10 cellular contexts compared by ENCODE assay signal in genomic region chr20:46894579-46894958, GRCh38. TPM values are rescaled to one million over a fixed set of nuclear protein-coding genes. Genes with fewer than 3 reads are reported as not detected.
DNase-seq lines count a peak whose midpoint lies in the region; ATAC-seq and TF ChIP-seq lines count a peak whose summit lies in the region.
"Had no signal": no experiment of that assay in that cellular context is flagged by ENCODE, and none has a peak within 500 bp of the region (broad histone marks: within the 10 kb centered on the region; RNA-seq: fewer than 3 reads in every experiment).

A gene with protein sequence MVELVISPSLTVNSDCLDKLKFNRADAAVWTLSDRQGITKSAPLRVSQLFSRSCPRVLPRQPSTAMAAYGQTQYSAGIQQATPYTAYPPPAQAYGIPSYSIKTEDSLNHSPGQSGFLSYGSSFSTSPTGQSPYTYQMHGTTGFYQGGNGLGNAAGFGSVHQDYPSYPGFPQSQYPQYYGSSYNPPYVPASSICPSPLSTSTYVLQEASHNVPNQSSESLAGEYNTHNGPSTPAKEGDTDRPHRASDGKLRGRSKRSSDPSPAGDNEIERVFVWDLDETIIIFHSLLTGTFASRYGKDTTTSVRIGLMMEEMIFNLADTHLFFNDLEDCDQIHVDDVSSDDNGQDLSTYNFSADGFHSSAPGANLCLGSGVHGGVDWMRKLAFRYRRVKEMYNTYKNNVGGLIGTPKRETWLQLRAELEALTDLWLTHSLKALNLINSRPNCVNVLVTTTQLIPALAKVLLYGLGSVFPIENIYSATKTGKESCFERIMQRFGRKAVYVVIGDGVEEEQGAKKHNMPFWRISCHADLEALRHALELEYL (plus strand): TSS chr20:46894843. CDS start chr20:46990011, 95,168 bp downstream.

- peaks cover 42% of the 10 kb centered on the region for H3K27me3 ChIP-seq in H7 (ENCODE audit: control insufficient read depth, insufficient read depth, low read length)
- no peaks in the 10 kb centered on the region for H3K27me3 ChIP-seq in WERI-Rb-1 (ENCODE audit: insufficient read depth, low read depth, severe bottlenecking)

- no peak for ATAC-seq in HG03342 (IDR thresholded peaks at IDR 0.05; ENCODE audit: unreplicated experiment)
- no peak for ATAC-seq in activated CD8-positive, alpha-beta memory T cell treated with anti-CD3 and anti-CD28 coated beads, Interleukin-2, amount 10 ng/mL, durations not matched to agents 7 days and 5 days

- no peak for TF ChIP-seq CTCF in WERI-Rb-1 (IDR thresholded peaks at IDR 0.05; ENCODE audit: low read depth, low read length)
- no peak for TF ChIP-seq CTCF in osteocyte (IDR thresholded peaks at IDR 0.05)

- peaks cover 2% of the 10 kb centered on the region for H3K36me3 Mint-ChIP-seq in activated CD8-positive, alpha-beta memory T cell treated with anti-CD3 and anti-CD28 coated beads, Interleukin-2, amount 10 ng/mL, durations not matched to agents 7 days and 5 days
- no peaks in the 10 kb centered on the region for H3K36me3 Mint-ChIP-seq in osteocyte (ENCODE audit: unreplicated experiment)

- H3K27ac ChIP-seq in WERI-Rb-1 (peak within 1 kb of the TSS; percentile 97), skin epidermis (peak within 1 kb of the TSS in 11 of 21 experiments; percentile 11 to 64 (median 47))

- H3K27ac Mint-ChIP-seq in activated CD8-positive, alpha-beta memory T cell treated with anti-CD3 and anti-CD28 coated beads, Interleukin-2, amount 10 ng/mL, durations not matched to agents 7 days and 5 days = no peak within 1 kb of the TSS
- no peak within 1 kb of the TSS for H3K27ac Mint-ChIP-seq in osteocyte (ENCODE audit: unreplicated experiment)

- DNase-seq in H7 (peak; percentile 74), WERI-Rb-1 (peak; percentile 65), Ammon's horn (ENCODE audit: low spot score) (no peak), osteocyte (ENCODE audit: extremely low spot score, unreplicated experiment) (no peak)
- no peak for DNase-seq in activated CD8-positive, alpha-beta memory T cell treated with anti-CD3 and anti-CD28 coated beads, Interleukin-2, amount 10 ng/mL, durations not matched to agents 7 days and 5 days
- DNase-seq: OCI-M1 had no signal

- peaks cover 76% of the 10 kb centered on the region for H3K27me3 Mint-ChIP-seq in activated CD8-positive, alpha-beta memory T cell treated with anti-CD3 and anti-CD28 coated beads, Interleukin-2, amount 10 ng/mL, durations not matched to agents 7 days and 5 days
- peaks cover 77% of the 10 kb centered on the region for H3K27me3 Mint-ChIP-seq in osteocyte (ENCODE audit: unreplicated experiment)

- H3K4me3 Mint-ChIP-seq in activated CD8-positive, alpha-beta memory T cell treated with anti-CD3 and anti-CD28 coated beads, Interleukin-2, amount 10 ng/mL, durations not matched to agents 7 days and 5 days = no peak within 1 kb of the TSS
- H3K4me3 Mint-ChIP-seq in osteocyte (ENCODE audit: unreplicated experiment) = no peak within 1 kb of the TSS

- no peaks in the 10 kb centered on the region for H3K9me3 Mint-ChIP-seq in activated CD8-positive, alpha-beta memory T cell treated with anti-CD3 and anti-CD28 coated beads, Interleukin-2, amount 10 ng/mL, durations not matched to agents 7 days and 5 days (ENCODE audit: low read depth)
- H3K9me3 Mint-ChIP-seq in osteocyte (ENCODE audit: unreplicated experiment) = peaks cover 5% of the 10 kb centered on the region

- H3K9me3 ChIP-seq in WERI-Rb-1 (ENCODE audit: severe bottlenecking) = peaks cover 4% of the 10 kb centered on the region

- CTCF ChIA-PET in activated CD8-positive, alpha-beta memory T cell treated with anti-CD3 and anti-CD28 coated beads, Interleukin-2, amount 10 ng/mL, durations not matched to agents 7 days and 5 days (lab: Charles Lee) = no interaction called here

- no peaks in the 10 kb centered on the region for H3K4me1 Mint-ChIP-seq in activated CD8-positive, alpha-beta memory T cell treated with anti-CD3 and anti-CD28 coated beads, Interleukin-2, amount 10 ng/mL, durations not matched to agents 7 days and 5 days
- H3K4me1 Mint-ChIP-seq in osteocyte (ENCODE audit: unreplicated experiment) = peaks cover 10% of the 10 kb centered on the region

- H3K36me3 ChIP-seq in H7 (replicated peaks; ENCODE audit: control insufficient read depth, insufficient read depth, low read length) = no peaks in the 10 kb centered on the region
- peaks cover 21% of the 10 kb centered on the region for H3K36me3 ChIP-seq in WERI-Rb-1

- H3K4me3 ChIP-seq in H7 (ENCODE audit: insufficient read depth, low read depth, low read length) (peak within 1 kb of the TSS; percentile 58), WERI-Rb-1 (ENCODE audit: low read depth, low read length) (peak within 1 kb of the TSS; percentile 95), iPS-11a (ENCODE audit: low read depth, low read length) (peak within 1 kb of the TSS; percentile 44), skin epidermis (peak within 1 kb of the TSS; percentile 20 to 55 (median 34))

RNA-seq across cellular contexts. Expression of the gene that starts here (rescaled TPM):
- 0.41 and 1.7 TPM in 2 replicates for total RNA-seq in H7 (2014; rRNA removed; shearing (Covaris generic))
- not detected for total RNA-seq in activated CD8-positive, alpha-beta memory T cell treated with anti-CD3 and anti-CD28 coated beads, Interleukin-2, amount 10 ng/mL, durations not matched to agents 7 days and 5 days
- not detected in 2 replicates for total RNA-seq in osteocyte
- total RNA-seq: pulmonary artery endothelial cell had no signal

Comparison
In these comparisons a context has a peak if more than half of its experiments do, and no peak if none do; other contexts are left out.
1. DNase-seq: peak in H7 (single experiment) and WERI-Rb-1 (single experiment); none in activated CD8-positive, alpha-beta memory T cell treated with anti-CD3 and anti-CD28 coated beads, Interleukin-2, amount 10 ng/mL, durations not matched to agents 7 days and 5 days (single experiment), Ammon's horn (single experiment) and osteocyte (single experiment).
2. H3K4me3 ChIP-seq: peak in every context shown above with its lines; median percentile 95 in WERI-Rb-1; 58 in H7; 44 in iPS-11a; 34 in skin epidermis.